In genomic region chr18:59142274-59142673, GRCh38 we compare ENCODE assay signal across 12 cellular contexts. TPM values are rescaled to one million over a fixed set of nuclear protein-coding genes. Genes with fewer than 3 reads are reported as not detected.
DNase-seq lines count a peak whose midpoint lies in the region; ATAC-seq, FAIRE-seq and TF ChIP-seq lines count a peak whose summit lies in the region.
"Had no signal": no experiment of that assay in that cellular context is flagged by ENCODE, and none has a peak within 500 bp of the region (broad histone marks: within the 10 kb centered on the region; RNA-seq: fewer than 3 reads in every experiment).

No MANE protein-coding gene starts in this region.

- peaks cover 8% of the 10 kb centered on the region for H3K27me3 Mint-ChIP-seq in activated CD4-positive, alpha-beta T cell treated with anti-CD3 and anti-CD28 coated beads, Interleukin-2, amount 10 ng/mL, durations not matched to agents 24 days and 14 days
- no peaks in the 10 kb centered on the region for H3K27me3 Mint-ChIP-seq in activated CD4-positive, alpha-beta memory T cell treated with anti-CD3 and anti-CD28 coated beads, Interleukin-2, amount 10 ng/mL, durations not matched to agents 7 days and 5 days

- no peaks in the 10 kb centered on the region for H3K9me3 ChIP-seq in neural cell (ENCODE audit: low read length)
- H3K9me3 ChIP-seq: MG63 had no signal

- peak overlapping the region; percentile 93 for H3K4me3 ChIP-seq in neural cell (ENCODE audit: low read length)
- H3K4me3 ChIP-seq: lung, MG63 had no signal

- CTCF ChIA-PET in activated CD4-positive, alpha-beta memory T cell treated with anti-CD3 and anti-CD28 coated beads, Interleukin-2, amount 10 ng/mL, durations not matched to agents 7 days and 5 days (lab: Charles Lee): interaction anchor here (1.0 to 1.3 kb wide), 2 partner anchors 107 to 374 kb away, joined by 3 read pairs; no protein-coding TSS in a partner anchor

- H4K20me1 ChIP-seq in neural cell (ENCODE audit: insufficient read depth): no peaks in the 10 kb centered on the region

- no peaks in the 10 kb centered on the region for H3K36me3 ChIP-seq in neural cell (ENCODE audit: insufficient read depth, low read length)
- H3K36me3 ChIP-seq: MG63 had no signal

- ATAC-seq in HG03159 (IDR thresholded peaks at IDR 0.05; ENCODE audit: unreplicated experiment): no peak
- ATAC-seq in GM18519 (IDR thresholded peaks at IDR 0.05; ENCODE audit: low FRiP score, unreplicated experiment): no peak

- peaks cover 25% of the 10 kb centered on the region for H3K79me2 ChIP-seq in neural cell (replicated peaks; ENCODE audit: insufficient read depth, low read length)

- no peak overlapping the region for H3K4me2 ChIP-seq in neural cell (ENCODE audit: low read length)

- POLR2A ChIA-PET in activated CD4-positive, alpha-beta memory T cell treated with anti-CD3 and anti-CD28 coated beads, Interleukin-2, amount 10 ng/mL, durations not matched to agents 7 days and 5 days (lab: Charles Lee): interaction anchor here (1.0 to 5.3 kb wide), 7 partner anchors 9 to 758 kb away, joined by 3 to 47 read pairs (median 13); partner anchors contain the start of genes LMAN1 and PMAIP1

- no peak overlapping the region for H3K9ac ChIP-seq in neural cell (ENCODE audit: low read length)

- intact Hi-C loops in activated CD4-positive, alpha-beta T cell treated with anti-CD3 and anti-CD28 coated beads, Interleukin-2, amount 10 ng/mL, durations not matched to agents 24 days and 14 days (cut with micrococcal nuclease): loop anchor here (5.0 to 10.0 kb wide), 2 partner anchors 527 to 760 kb away; no protein-coding TSS in a partner anchor

- peak overlapping the region; percentile 97 for H3K4me3 Mint-ChIP-seq in activated CD4-positive, alpha-beta T cell treated with anti-CD3 and anti-CD28 coated beads, Interleukin-2, amount 10 ng/mL, durations not matched to agents 24 days and 14 days
- peak overlapping the region; percentile 92 for H3K4me3 Mint-ChIP-seq in activated CD4-positive, alpha-beta memory T cell treated with anti-CD3 and anti-CD28 coated beads, Interleukin-2, amount 10 ng/mL, durations not matched to agents 7 days and 5 days

- no peaks in the 10 kb centered on the region for H3K9me2 ChIP-seq in neural cell (ENCODE audit: insufficient read depth, low read length)

- no peak overlapping the region for H3K27ac ChIP-seq in neural cell (ENCODE audit: low read length)

- H3K4me1 Mint-ChIP-seq in activated CD4-positive, alpha-beta T cell treated with anti-CD3 and anti-CD28 coated beads, Interleukin-2, amount 10 ng/mL, durations not matched to agents 24 days and 14 days: peaks cover 54% of the 10 kb centered on the region
- H3K4me1 Mint-ChIP-seq in activated CD4-positive, alpha-beta memory T cell treated with anti-CD3 and anti-CD28 coated beads, Interleukin-2, amount 10 ng/mL, durations not matched to agents 7 days and 5 days: peaks cover 58% of the 10 kb centered on the region

- peak; percentile 65 for FAIRE-seq in GM18507 (lab: Jason Lieb, UNC)

- DNase-seq in activated CD4-positive, alpha-beta T cell treated with anti-CD3 and anti-CD28 coated beads, Interleukin-2, amount 10 ng/mL, durations not matched to agents 24 days and 14 days: peak; percentile 66
- no peak for DNase-seq in activated CD4-positive, alpha-beta T cell treated with anti-CD3 and anti-CD28 coated beads for 1 hour
- DNase-seq in GM18507 (ENCODE audit: extremely low spot score, insufficient read length, low read depth): no peak
- peak; percentile 28 for DNase-seq in activated CD4-positive, alpha-beta memory T cell treated with anti-CD3 and anti-CD28 coated beads, Interleukin-2, amount 10 ng/mL, durations not matched to agents 7 days and 5 days
- DNase-seq in NCI-H2029 (lab: John Stamatoyannopoulos, UW): no peak
- DNase-seq: GF-D8; MG63; NK-92 treated with Interleukin-12 subunit alpha and Interleukin-12 subunit beta, amount 100 ng/mL, for 24 hours had no signal

- no peak for TF ChIP-seq EP300 in neural cell (conservative IDR thresholded peaks at IDR 0.05; ENCODE audit: poor library complexity, severe bottlenecking)

- no peak overlapping the region for H2AFZ ChIP-seq in neural cell (ENCODE audit: low read depth, low read length)

- peak overlapping the region; percentile 90 for H3K27ac Mint-ChIP-seq in activated CD4-positive, alpha-beta T cell treated with anti-CD3 and anti-CD28 coated beads, Interleukin-2, amount 10 ng/mL, durations not matched to agents 24 days and 14 days
- H3K27ac Mint-ChIP-seq in activated CD4-positive, alpha-beta memory T cell treated with anti-CD3 and anti-CD28 coated beads, Interleukin-2, amount 10 ng/mL, durations not matched to agents 7 days and 5 days: peak overlapping the region; percentile 84

- no peak for TF ChIP-seq CTCF in neural cell (IDR thresholded peaks at IDR 0.05; ENCODE audit: poor library complexity, severe bottlenecking)

- H3F3A ChIP-seq in neural cell (ENCODE audit: insufficient read depth, low read length, poor library complexity, severe bottlenecking): no peaks in the 10 kb centered on the region

- H3K36me3 Mint-ChIP-seq in activated CD4-positive, alpha-beta T cell treated with anti-CD3 and anti-CD28 coated beads, Interleukin-2, amount 10 ng/mL, durations not matched to agents 24 days and 14 days (ENCODE audit: low read depth): peaks cover 12% of the 10 kb centered on the region
- H3K36me3 Mint-ChIP-seq in activated CD4-positive, alpha-beta memory T cell treated with anti-CD3 and anti-CD28 coated beads, Interleukin-2, amount 10 ng/mL, durations not matched to agents 7 days and 5 days (ENCODE audit: low read depth): peaks cover 15% of the 10 kb centered on the region

- no peaks in the 10 kb centered on the region for H3K9me3 Mint-ChIP-seq in activated CD4-positive, alpha-beta T cell treated with anti-CD3 and anti-CD28 coated beads, Interleukin-2, amount 10 ng/mL, durations not matched to agents 24 days and 14 days
- no peaks in the 10 kb centered on the region for H3K9me3 Mint-ChIP-seq in activated CD4-positive, alpha-beta memory T cell treated with anti-CD3 and anti-CD28 coated beads, Interleukin-2, amount 10 ng/mL, durations not matched to agents 7 days and 5 days

- H3K27me3 ChIP-seq in neural cell (ENCODE audit: insufficient read depth, low read depth, low read length): no peaks in the 10 kb centered on the region

- no peak for TF ChIP-seq RAD21 in neural cell (conservative IDR thresholded peaks at IDR 0.05)

TF ChIP-seq in neural cell, 6 proteins besides CTCF, POLR2A, EP300 and RAD21:
- TF ChIP-seq SMC3 (conservative IDR thresholded peaks at IDR 0.05; ENCODE audit: poor library complexity): no peak
- TF ChIP-seq POLR2AphosphoS5 (IDR thresholded peaks at IDR 0.05): no peak
- no peak for TF ChIP-seq EZH2 (IDR thresholded peaks at IDR 0.05; ENCODE audit: borderline replicate concordance, insufficient read depth, low read length, poor library complexity, severe bottlenecking)
- TF ChIP-seq MXI1 (conservative IDR thresholded peaks at IDR 0.05; ENCODE audit: poor library complexity, severe bottlenecking): no peak
- TF ChIP-seq REST (IDR thresholded peaks at IDR 0.05; ENCODE audit: borderline replicate concordance): no peak
- no peak for TF ChIP-seq TAF1 (IDR thresholded peaks at IDR 0.05; ENCODE audit: low read depth)

RNA-seq across cellular contexts. Expression of gene SEC11C, which starts 2.6 kb away (rescaled TPM):
- 125 and 126 TPM in 2 replicates for total RNA-seq in activated CD4-positive, alpha-beta T cell treated with anti-CD3 and anti-CD28 coated beads, Interleukin-2, amount 10 ng/mL, durations not matched to agents 24 days and 14 days
- 100 to 1,000 TPM; 119 to 129 TPM for total RNA-seq in activated CD4-positive, alpha-beta memory T cell treated with anti-CD3 and anti-CD28 coated beads, Interleukin-2, amount 10 ng/mL, durations not matched to agents 7 days and 5 days
- 211 and 245 TPM in 2 replicates for polyA plus RNA-seq in neural cell
- polyA minus RNA-seq in neural cell: 88.4 and 103 TPM in 2 replicates

Comparison
In these comparisons a context has a peak if more than half of its experiments do, and no peak if none do; other contexts are left out.
1. DNase-seq: peak in activated CD4-positive, alpha-beta T cell treated with anti-CD3 and anti-CD28 coated beads, Interleukin-2, amount 10 ng/mL, durations not matched to agents 24 days and 14 days (single experiment) and activated CD4-positive, alpha-beta memory T cell treated with anti-CD3 and anti-CD28 coated beads, Interleukin-2, amount 10 ng/mL, durations not matched to agents 7 days and 5 days (single experiment); none in activated CD4-positive, alpha-beta T cell treated with anti-CD3 and anti-CD28 coated beads for 1 hour (single experiment), GM18507 (single experiment) and NCI-H2029 (single experiment).